12 cellular contexts compared by ENCODE assay signal in genomic region chr11:44633641-44634040, GRCh38.
DNase-seq lines count a peak whose midpoint lies in the region; TF ChIP-seq lines count a peak whose summit lies in the region.
"Had no signal": no experiment of that assay in that cellular context is flagged by ENCODE, and none has a peak within 500 bp of the region (broad histone marks: within the 10 kb centered on the region; RNA-seq: fewer than 3 reads in every experiment).

No MANE protein-coding gene starts in this region.

- H3K79me2 ChIP-seq in OCI-LY3 (ENCODE audit: low read length): no peaks in the 10 kb centered on the region

- no peak overlapping the region for H3K4me3 ChIP-seq in BLaER1 treated with 17β-estradiol and CSF1 and Interleukin-3, amounts not matched to agents 10 nM and 100 nM
- H3K4me3 ChIP-seq in OCI-LY3 (ENCODE audit: low read length) (no peak overlapping the region), fibroblast of the aortic adventitia (ENCODE audit: low read depth, low read length) (no peak overlapping the region)

- H3K9ac ChIP-seq in BLaER1 treated with 17β-estradiol and CSF1 and Interleukin-3, amounts not matched to agents 10 nM and 100 nM: 0 out of 22 replicates have a peak overlapping the region, but pooled peaks of 1 of the 11 experiments have one; percentile 48
- H3K9ac ChIP-seq in OCI-LY3 (ENCODE audit: low read length): no peak overlapping the region

- no peak overlapping the region for H2AFZ ChIP-seq in OCI-LY3 (ENCODE audit: low read depth, low read length)

- TF ChIP-seq CTCF in 22Rv1 (IDR thresholded peaks at IDR 0.05) (peak; percentile 16), OCI-LY3 (IDR thresholded peaks at IDR 0.05; ENCODE audit: low read depth, low read length) (peak; percentile 66), fibroblast of the aortic adventitia (IDR thresholded peaks at IDR 0.05; ENCODE audit: insufficient read depth, low read length) (peak; percentile 21)

- H3K9me3 ChIP-seq in BLaER1 treated with 17β-estradiol and CSF1 and Interleukin-3, amounts not matched to agents 10 nM and 100 nM (replicated peaks in 1 of 11): no peaks in the 10 kb centered on the region
- H3K9me3 ChIP-seq in OCI-LY3 (ENCODE audit: insufficient read depth, low read length): no peaks in the 10 kb centered on the region

- H3K27me3 ChIP-seq in BLaER1 treated with 17β-estradiol and CSF1 and Interleukin-3, amounts not matched to agents 10 nM and 100 nM: no peaks in the 10 kb centered on the region
- peaks cover 7% of the 10 kb centered on the region for H3K27me3 ChIP-seq in OCI-LY3 (ENCODE audit: low read depth, low read length)

- no peaks in the 10 kb centered on the region; a peak in 1 of 22 replicates for H4K20me1 ChIP-seq in BLaER1 treated with 17β-estradiol and CSF1 and Interleukin-3, amounts not matched to agents 10 nM and 100 nM
- H4K20me1 ChIP-seq in OCI-LY3 (ENCODE audit: insufficient read depth, low read length): no peaks in the 10 kb centered on the region

- H3K4me1 ChIP-seq in BLaER1 treated with 17β-estradiol and CSF1 and Interleukin-3, amounts not matched to agents 10 nM and 100 nM: peaks cover 10 to 43% (median 33%) of the 10 kb centered on the region in 10 experiments
- peaks cover 9% of the 10 kb centered on the region for H3K4me1 ChIP-seq in OCI-LY3 (ENCODE audit: low read length)

- no peak for DNase-seq in fibroblast of the aortic adventitia (ENCODE audit: low read depth)
- DNase-seq in NCI-H2227 treated with DMSO at 0.1 percent for 48 hours (lab: John Stamatoyannopoulos, UW): no peak
- DNase-seq in NCI-H128 (lab: John Stamatoyannopoulos, UW; ENCODE audit: unreplicated experiment): no peak
- no peak for DNase-seq in retina
- DNase-seq in activated CD4-positive, CD25-positive, alpha-beta regulatory T cell (lab: John Stamatoyannopoulos, UW): no peak
- DNase-seq: EL; NCI-H526 treated with DMSO at 0.1 percent for 48 hours; stimulated activated CD4-positive, alpha-beta T cell treated with anti-CD3 and anti-CD28 coated beads, Interleukin-12 subunit alpha, Interleukin-12 subunit beta, amount 100 ng/mL, for 4 hours; stimulated activated naive CD8-positive, alpha-beta T cell treated with anti-CD3 and anti-CD28 coated beads, Interleukin-15, Interleukin-2, amounts not matched to agents 100 U/mL and 50 U/mL, for 24 hours had no signal

- H3K27ac ChIP-seq in 22Rv1 (no peak overlapping the region), OCI-LY3 (ENCODE audit: low read length) (no peak overlapping the region)
- peak overlapping the region in 1 of 11 experiments; percentile 69; a peak in 1 of 22 replicates for H3K27ac ChIP-seq in BLaER1 treated with 17β-estradiol and CSF1 and Interleukin-3, amounts not matched to agents 10 nM and 100 nM

- H3K4me2 ChIP-seq in BLaER1 treated with 17β-estradiol and CSF1 and Interleukin-3, amounts not matched to agents 10 nM and 100 nM: peak overlapping the region in 7 of 11 experiments; percentile 76 to 93 (median 87); a peak in 12 of 22 replicates
- no peak overlapping the region for H3K4me2 ChIP-seq in OCI-LY3 (ENCODE audit: low read length)

- no peaks in the 10 kb centered on the region for H3K36me3 ChIP-seq in BLaER1 treated with 17β-estradiol and CSF1 and Interleukin-3, amounts not matched to agents 10 nM and 100 nM
- H3K36me3 ChIP-seq in OCI-LY3 (replicated peaks; ENCODE audit: low read depth, low read length): no peaks in the 10 kb centered on the region

Comparison
In these comparisons a context has a peak if more than half of its experiments do, and no peak if none do; other contexts are left out.
1. CTCF ChIP-seq: peak in every context shown above with its lines; median percentile 66 in OCI-LY3; 21 in fibroblast of the aortic adventitia; 16 in 22Rv1.